In the genomic region with DNA sequence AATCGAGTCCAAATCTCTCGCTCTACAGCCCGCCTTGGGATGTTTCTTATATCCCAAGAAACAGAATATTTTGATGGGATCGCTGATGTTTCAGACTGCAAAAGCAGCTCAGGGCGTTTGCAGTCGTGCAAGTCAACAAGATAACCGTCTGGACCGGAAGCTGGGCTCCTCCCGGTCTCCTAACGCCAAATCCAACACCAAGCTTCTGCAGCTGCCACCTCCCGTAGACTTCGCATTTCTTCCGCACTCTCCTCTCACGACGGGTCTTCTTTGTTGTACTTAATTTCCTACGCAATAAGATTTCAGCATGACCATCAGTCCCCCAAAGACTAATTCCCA, we compare ENCODE assay signal across 8 cellular contexts. TPM values are rescaled to one million over a fixed set of nuclear protein-coding genes. Genes with fewer than 3 reads are reported as not detected.
A peak's percentile ranks its signal among the peaks of the same experiment; 100 is the strongest.
DNase-seq lines count a peak whose midpoint lies in the region; ATAC-seq, FAIRE-seq and TF ChIP-seq lines count a peak whose summit lies in the region.
"Not testable (repeated sequence)": the region's sequence is repeated elsewhere in the genome, so short reads cannot be mapped to it uniquely, and the experiment has no call there.

No MANE protein-coding gene starts in this region.

- intact Hi-C loops in activated CD4-positive, alpha-beta T cell treated with anti-CD3 and anti-CD28 coated beads, Interleukin-2, amount 10 ng/mL, durations not matched to agents 24 days and 14 days (cut with micrococcal nuclease); dendritic cell treated with granulocyte-macrophage colony-stimulating factor and Interleukin-4, amounts not matched to agents 40 ng/mL and 50 ng/mL, for 4 days (cut with micrococcal nuclease); pancreas (cut with DNase I); aorta (cut with DNase I): not testable (repeated sequence)

- H3K9me3 ChIP-seq in iPS-20b (ENCODE audit: insufficient read depth, low read depth, low read length); pancreas; aorta (ENCODE audit: control insufficient read depth, low read length): not testable (repeated sequence)

- H3K27ac ChIP-seq in iPS-20b (ENCODE audit: low read length) = peak overlapping the region; percentile 86
- H3K27ac ChIP-seq in pancreas = peak overlapping the region in 3 of 4 donors; percentile 39 to 83 (median 78)
- H3K27ac ChIP-seq in aorta (ENCODE audit: low read depth in 1 of 2, low read length in 2 of 2) = peak overlapping the region in 1 of 2 donors; percentile 63

- ATAC-seq in GM18907 (IDR thresholded peaks at IDR 0.05; ENCODE audit: unreplicated experiment) = peak; percentile 39
- peak; percentile 26 for ATAC-seq in HG02588 (IDR thresholded peaks at IDR 0.05; ENCODE audit: unreplicated experiment)
- ATAC-seq in HG03565 (IDR thresholded peaks at IDR 0.05; ENCODE audit: unreplicated experiment) = peak; percentile 14
- peak; percentile 68 to 78 (median 74) for ATAC-seq in pancreas
- ATAC-seq in aorta (ENCODE audit: low FRiP score) = peak; percentile 84

- peaks cover 16% of the 10 kb centered on the region for H3K4me1 Mint-ChIP-seq in activated CD4-positive, alpha-beta T cell treated with anti-CD3 and anti-CD28 coated beads, Interleukin-2, amount 10 ng/mL, durations not matched to agents 24 days and 14 days
- peaks cover 16% of the 10 kb centered on the region for H3K4me1 Mint-ChIP-seq in dendritic cell treated with granulocyte-macrophage colony-stimulating factor and Interleukin-4, amounts not matched to agents 40 ng/mL and 50 ng/mL, for 4 days (ENCODE audit: low read depth)

- peak overlapping the region; percentile 93 for H3K4me3 Mint-ChIP-seq in activated CD4-positive, alpha-beta T cell treated with anti-CD3 and anti-CD28 coated beads, Interleukin-2, amount 10 ng/mL, durations not matched to agents 24 days and 14 days
- peak overlapping the region; percentile 94 for H3K4me3 Mint-ChIP-seq in dendritic cell treated with granulocyte-macrophage colony-stimulating factor and Interleukin-4, amounts not matched to agents 40 ng/mL and 50 ng/mL, for 4 days

- H3K9ac ChIP-seq in iPS-20b (ENCODE audit: low read depth, low read length) = peak overlapping the region; percentile 90; the same call in 1 of the 2 replicates

- H3K27ac Mint-ChIP-seq in activated CD4-positive, alpha-beta T cell treated with anti-CD3 and anti-CD28 coated beads, Interleukin-2, amount 10 ng/mL, durations not matched to agents 24 days and 14 days = peak overlapping the region; percentile 99
- H3K27ac Mint-ChIP-seq in dendritic cell treated with granulocyte-macrophage colony-stimulating factor and Interleukin-4, amounts not matched to agents 40 ng/mL and 50 ng/mL, for 4 days = peak overlapping the region; percentile 76

- not testable (repeated sequence) for H3K9me3 Mint-ChIP-seq in activated CD4-positive, alpha-beta T cell treated with anti-CD3 and anti-CD28 coated beads, Interleukin-2, amount 10 ng/mL, durations not matched to agents 24 days and 14 days; dendritic cell treated with granulocyte-macrophage colony-stimulating factor and Interleukin-4, amounts not matched to agents 40 ng/mL and 50 ng/mL, for 4 days

- H3K4me1 ChIP-seq in iPS-20b (ENCODE audit: insufficient read depth, low read length); pancreas; aorta (ENCODE audit: control insufficient read depth in 1 of 2, insufficient read depth in 2 of 2, low read length in 2 of 2): not testable (repeated sequence)

- peaks cover 17% of the 10 kb centered on the region for H3K36me3 Mint-ChIP-seq in activated CD4-positive, alpha-beta T cell treated with anti-CD3 and anti-CD28 coated beads, Interleukin-2, amount 10 ng/mL, durations not matched to agents 24 days and 14 days (ENCODE audit: low read depth)
- H3K36me3 Mint-ChIP-seq in dendritic cell treated with granulocyte-macrophage colony-stimulating factor and Interleukin-4, amounts not matched to agents 40 ng/mL and 50 ng/mL, for 4 days (ENCODE audit: low read depth) = not testable (repeated sequence)

- WGBS in pancreas, 2 donors = 0% methylated on average over 6 to 11 of the region's 16 CpGs
- WGBS in aorta, 2 donors = 0 to 1% methylated on average over 9 to 11 of the region's 16 CpGs

- FAIRE-seq in pancreas (lab: Jason Lieb, UNC) = not testable (repeated sequence)

- not testable (repeated sequence) for H3K27me3 ChIP-seq in iPS-20b (ENCODE audit: insufficient read depth, low read length); pancreas; aorta (ENCODE audit: control insufficient read depth in 1 of 2, insufficient read depth in 2 of 2, low read length in 1 of 2)

- not testable (repeated sequence) for DNase-seq in activated CD4-positive, alpha-beta T cell treated with anti-CD3 and anti-CD28 coated beads, Interleukin-2, amount 10 ng/mL, durations not matched to agents 24 days and 14 days
- peak in 2 of 6 donors; percentile 46 to 61 for DNase-seq in pancreas
- DNase-seq in aorta = peak in 1 of 2 donors; percentile 69

- H3K4me3 ChIP-seq in iPS-20b (ENCODE audit: low read length) (peak overlapping the region; percentile 80), pancreas (peak overlapping the region; percentile 8 to 55 (median 26)), aorta (ENCODE audit: low read length in 2 of 2) (peak overlapping the region in 1 of 2 donors; percentile 56)

- H3K36me3 ChIP-seq in iPS-20b (ENCODE audit: insufficient read depth, low read depth, low read length); pancreas; aorta (ENCODE audit: control insufficient read depth in 1 of 2, insufficient read depth in 2 of 2, low read length in 1 of 2): not testable (repeated sequence)

- TF ChIP-seq CTCF in pancreas (IDR thresholded peaks at IDR 0.05) = not testable (repeated sequence)

- not testable (repeated sequence) for H3K27me3 Mint-ChIP-seq in activated CD4-positive, alpha-beta T cell treated with anti-CD3 and anti-CD28 coated beads, Interleukin-2, amount 10 ng/mL, durations not matched to agents 24 days and 14 days; dendritic cell treated with granulocyte-macrophage colony-stimulating factor and Interleukin-4, amounts not matched to agents 40 ng/mL and 50 ng/mL, for 4 days

RNA-seq across cellular contexts. Expression of a gene that starts 0.6 kb away (rescaled TPM):
- 95.7 and 98.2 TPM in 2 replicates for total RNA-seq in activated CD4-positive, alpha-beta T cell treated with anti-CD3 and anti-CD28 coated beads, Interleukin-2, amount 10 ng/mL, durations not matched to agents 24 days and 14 days
- total RNA-seq in pancreas = 1 to 10 TPM; 1.0 to 3.2 (median 3.1) TPM
- 1 to 10 TPM in 1 of 2 donors, under 1 TPM in 1; 0.80 to 3.4 TPM for polyA plus RNA-seq in pancreas
- total RNA-seq in aorta = 1 to 10 TPM; 2.8 to 4.3 TPM
- 1 to 10 TPM; 1.1 to 5.0 TPM for polyA plus RNA-seq in aorta

RNA-seq across cellular contexts. Expression of a gene that starts 21.4 kb away (rescaled TPM):
- total RNA-seq in activated CD4-positive, alpha-beta T cell treated with anti-CD3 and anti-CD28 coated beads, Interleukin-2, amount 10 ng/mL, durations not matched to agents 24 days and 14 days = 4.1 and 4.5 TPM in 2 replicates
- total RNA-seq in pancreas = 10 to 100 TPM; 15.9 to 31.1 (median 21.4) TPM
- 10 to 100 TPM; 18.0 to 18.6 TPM for polyA plus RNA-seq in pancreas
- total RNA-seq in aorta = 10 to 100 TPM; 18.1 to 38.9 TPM
- 10 to 100 TPM in 1 of 2 donors, 1 to 10 TPM in 1; 2.1 to 17.8 TPM for polyA plus RNA-seq in aorta

RNA-seq across cellular contexts. Expression of a gene that starts 26.8 kb away (rescaled TPM):
- total RNA-seq in activated CD4-positive, alpha-beta T cell treated with anti-CD3 and anti-CD28 coated beads, Interleukin-2, amount 10 ng/mL, durations not matched to agents 24 days and 14 days = 1.5 and 2.2 TPM in 2 replicates
- total RNA-seq in pancreas (100 to 1,000 TPM in 1 of 6 donors, 10 to 100 TPM in 5; 13.6 to 110 (median 59.2) TPM), aorta (1 to 10 TPM; 2.6 to 3.9 TPM)
- polyA plus RNA-seq in pancreas (100 to 1,000 TPM; 290 to 879 TPM), aorta (1 to 10 TPM; 2.1 to 5.6 TPM)

Comparison
In these comparisons a context has a peak if more than half of its experiments do, and no peak if none do; other contexts are left out.
1. ATAC-seq: peak in every context shown above with its lines; median percentile 84 in aorta; 74 in pancreas; 39 in GM18907; 26 in HG02588; 14 in HG03565.
2. RNA of a gene that starts 0.6 kb away (total RNA-seq): 95.7 to 98.2 TPM in activated CD4-positive, alpha-beta T cell treated with anti-CD3 and anti-CD28 coated beads, Interleukin-2, amount 10 ng/mL, durations not matched to agents 24 days and 14 days; 2.8 to 4.3 TPM in aorta and 1.0 to 3.2 TPM in pancreas; every median in the first group is over 10 times any median in the second.